Comparison of ENCODE assay signal across 9 cellular contexts in genomic region chr1:206982216-206982615, GRCh38. TPM values are rescaled to one million over a fixed set of nuclear protein-coding genes. Genes with fewer than 3 reads are reported as not detected.
A peak's percentile ranks its signal among the peaks of the same experiment; 100 is the strongest.
DNase-seq lines count a peak whose midpoint lies in the region; ATAC-seq and TF ChIP-seq lines count a peak whose summit lies in the region.
"Had no signal": no experiment of that assay in that cellular context is flagged by ENCODE, and none has a peak within 500 bp of the region (broad histone marks: within the 10 kb centered on the region; RNA-seq: fewer than 3 reads in every experiment).

No MANE protein-coding gene starts in this region.

- H3K4me3 ChIP-seq in epithelial cell of esophagus (ENCODE audit: low read length), result no peak overlapping the region
- no peak overlapping the region for H3K4me3 ChIP-seq in naive thymus-derived CD4-positive, alpha-beta T cell (ENCODE audit: low read length)

- intact Hi-C loops in naive thymus-derived CD4-positive, alpha-beta T cell (cut with micrococcal nuclease), result loop anchor here (1.0 to 5.0 kb wide), 15 partner anchors 47 to 520 kb away; partner anchors contain the start of gene IL20 (in 2 of the 2)

- H3K4me1 Mint-ChIP-seq in naive thymus-derived CD4-positive, alpha-beta T cell, result peaks cover 0 to 3% (median 0%) of the 10 kb centered on the region in 7 donors

- H3K36me3 ChIP-seq in naive thymus-derived CD4-positive, alpha-beta T cell (ENCODE audit: control insufficient read depth in 2 of 3, insufficient read depth in 3 of 3, low read length in 3 of 3), result no peaks in the 10 kb centered on the region

- no peaks in the 10 kb centered on the region for H3K4me1 ChIP-seq in naive thymus-derived CD4-positive, alpha-beta T cell (ENCODE audit: control insufficient read depth in 2 of 2, insufficient read depth in 2 of 2, low read length in 2 of 2)

- no peaks in the 10 kb centered on the region for H3K9me3 Mint-ChIP-seq in naive thymus-derived CD4-positive, alpha-beta T cell

- ATAC-seq in HG03460 (IDR thresholded peaks at IDR 0.05; ENCODE audit: unreplicated experiment) (peak; percentile 67), GM19397 (IDR thresholded peaks at IDR 0.05; ENCODE audit: unreplicated experiment) (no peak)
- peak; percentile 83 for ATAC-seq in naive thymus-derived CD4-positive, alpha-beta T cell

- DNase-seq in Daoy (ENCODE audit: low read depth), result peak; percentile 55
- DNase-seq in NOMO-1 treated with DMSO at 0.1 percent for 48 hours (lab: John Stamatoyannopoulos, UW; ENCODE audit: unreplicated experiment), result peak; percentile 58
- DNase-seq in activated CD8-positive, alpha-beta memory T cell treated with anti-CD3 and anti-CD28 coated beads, Interleukin-2, amount 50 U/mL, for 24 hours (ENCODE audit: extremely low read depth), result peak; percentile 6
- peak; percentile 59 for DNase-seq in epithelial cell of esophagus (ENCODE audit: low read depth)
- DNase-seq in naive thymus-derived CD4-positive, alpha-beta T cell, result peak; percentile 29 to 64 (median 52)
- DNase-seq in substantia nigra (lab: John Stamatoyannopoulos, UW), result peak in 38 of 49 donors; percentile 6 to 74 (median 36)

- H3K36me3 Mint-ChIP-seq in naive thymus-derived CD4-positive, alpha-beta T cell, result no peaks in the 10 kb centered on the region

- no peaks in the 10 kb centered on the region for H3K9me3 ChIP-seq in naive thymus-derived CD4-positive, alpha-beta T cell (ENCODE audit: control insufficient read depth in 2 of 3, low read length in 3 of 3)

- H3K27me3 ChIP-seq in naive thymus-derived CD4-positive, alpha-beta T cell (ENCODE audit: control insufficient read depth in 2 of 2, insufficient read depth in 2 of 2, low read length in 2 of 2), result peaks cover 0 to 4% of the 10 kb centered on the region in 2 donors

- H3K27ac ChIP-seq in naive thymus-derived CD4-positive, alpha-beta T cell (ENCODE audit: low read depth, low read length), result no peak overlapping the region
- H3K27ac ChIP-seq in substantia nigra (ENCODE audit: low read depth, low read length, poor library complexity, severe bottlenecking), result no peak overlapping the region

- no peak overlapping the region for H3K4me3 Mint-ChIP-seq in naive thymus-derived CD4-positive, alpha-beta T cell

- CTCF ChIA-PET in naive thymus-derived CD4-positive, alpha-beta T cell (lab: Charles Lee), result interaction anchor here (0.5 to 7.4 kb wide), 52 partner anchors 9 to 517 kb away, joined by 3 to 93 read pairs (median 4); partner anchors contain the start of genes DYRK3, EIF2D, FCAMR and IL20

- no peak overlapping the region for H3K27ac Mint-ChIP-seq in naive thymus-derived CD4-positive, alpha-beta T cell

- peaks cover 0 to 59% (median 14%) of the 10 kb centered on the region in 5 donors for H3K27me3 Mint-ChIP-seq in naive thymus-derived CD4-positive, alpha-beta T cell

- POLR2A ChIA-PET in naive thymus-derived CD4-positive, alpha-beta T cell (lab: Charles Lee), result interaction anchor here (0.6 to 2.0 kb wide), 12 partner anchors 17 to 247 kb away, joined by 3 to 15 read pairs (median 4); partner anchors contain the start of gene FCMR

- TF ChIP-seq CTCF in epithelial cell of esophagus (IDR thresholded peaks at IDR 0.05; ENCODE audit: insufficient read depth, low read depth, low read length, missing control alignments), result peak; percentile 86

RNA-seq across cellular contexts. Expression of gene FCAMR, which starts 12.0 kb away (rescaled TPM):
- not detected in 2 replicates for total RNA-seq in Daoy (2014; rRNA removed; shearing (Covaris generic))
- not detected for total RNA-seq in naive thymus-derived CD4-positive, alpha-beta T cell
- not detected for polyA plus RNA-seq in naive thymus-derived CD4-positive, alpha-beta T cell

RNA-seq across cellular contexts. Expression of gene PIGR, which starts 36.0 kb away (rescaled TPM):
- not detected in 2 replicates for total RNA-seq in Daoy (2014; rRNA removed; shearing (Covaris generic))
- total RNA-seq in naive thymus-derived CD4-positive, alpha-beta T cell, result not detected
- not detected for polyA plus RNA-seq in naive thymus-derived CD4-positive, alpha-beta T cell
- total RNA-seq: T-helper 2 cell treated with Interferon-gamma antibody and Interleukin-4, amounts not matched to agents 100 ng/mL and 5 ng/mL, for 36 hours had no signal

RNA-seq across cellular contexts. Expression of gene C1orf116, which starts 50.3 kb away (rescaled TPM):
- 0.11 TPM in 1 of 2 replicates, not detected in the other for total RNA-seq in Daoy (2014; rRNA removed; shearing (Covaris generic))
- under 1 TPM in 2 of 5 experiments, not detected in 3; 0.11 to 0.15 TPM for total RNA-seq in naive thymus-derived CD4-positive, alpha-beta T cell
- polyA plus RNA-seq in naive thymus-derived CD4-positive, alpha-beta T cell, result not detected
- total RNA-seq: T-helper 2 cell treated with Interferon-gamma antibody and Interleukin-4, amounts not matched to agents 100 ng/mL and 5 ng/mL, for 36 hours had no signal

Comparison
In these comparisons a context has a peak if more than half of its experiments do, and no peak if none do; other contexts are left out.
1. DNase-seq: peak in every context shown above with its lines; median percentile 59 in epithelial cell of esophagus; 58 in NOMO-1 treated with DMSO at 0.1 percent for 48 hours; 55 in Daoy; 52 in naive thymus-derived CD4-positive, alpha-beta T cell; 36 in substantia nigra; 6 in activated CD8-positive, alpha-beta memory T cell treated with anti-CD3 and anti-CD28 coated beads, Interleukin-2, amount 50 U/mL, for 24 hours.